ENCODE assay signal across 18 cellular contexts in the genomic region with DNA sequence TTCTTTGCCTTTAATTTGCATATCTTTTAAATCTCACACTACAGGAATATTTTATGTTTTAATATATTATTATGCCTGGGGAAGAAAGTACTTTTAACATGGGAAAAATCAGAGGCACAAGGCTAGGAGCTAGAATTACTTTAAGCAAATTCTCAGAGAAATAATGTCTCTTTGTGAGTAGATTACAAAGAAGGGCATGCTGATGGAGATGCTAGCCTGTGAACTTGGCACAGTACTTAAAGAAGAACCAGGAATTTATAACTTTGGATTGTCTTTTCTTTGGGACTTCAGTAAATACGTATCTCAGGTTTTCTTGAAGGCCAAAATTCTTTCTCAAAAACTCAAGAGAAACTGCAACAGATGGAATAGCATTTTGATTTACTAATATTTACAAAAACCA.
"Had no signal": no experiment of that assay in that cellular context is flagged by ENCODE, and none has a peak within 500 bp of the region (broad histone marks: within the 10 kb centered on the region; RNA-seq: fewer than 3 reads in every experiment).

No MANE protein-coding gene starts in this region.

- H3K27ac ChIP-seq: VCaP had no signal

- DNase-seq: activated CD4-positive, alpha-beta memory T cell treated with anti-CD3 and anti-CD28 coated beads for 36 hours; activated CD4-positive, alpha-beta T cell treated with anti-CD3 and anti-CD28 coated beads, Interleukin-2, amount 10 ng/mL, durations not matched to agents 7 days and 5 days; activated CD4-positive, CD25-positive, alpha-beta regulatory T cell; activated gamma-delta T cell; activated naive CD4-positive, alpha-beta T cell treated with anti-CD3 and anti-CD28 coated beads for 36 hours; activated T-cell treated with anti-CD3 and anti-CD28 coated beads for 4 hours; activated T-cell treated with anti-CD3 and anti-CD28 coated beads, Interleukin-2, amount 50 U/mL, for 48 hours; MM.1S; NCI-H146; NCI-H187 treated with DMSO at 0.1 percent for 48 hours; NCI-H2081 treated with DMSO at 0.1 percent for 48 hours; NCI-H446; NCI-H524; NCI-H82; SIG-M5; T-helper 1 cell had no signal

- ATAC-seq: activated T-helper 17 cell treated with anti-CD3 and anti-CD28 coated beads, Interleukin-2, amount 50 U/mL, for 72 hours had no signal
